Comparison of ENCODE assay signal across 2 cellular contexts in genomic region chr11:19810852-19811251, GRCh38.
TF ChIP-seq lines count a peak whose summit lies in the region.

No MANE protein-coding gene starts in this region.

TF ChIP-seq in SK-N-SH treated with all-trans-retinoic acid at 6 μM for 48 hours, 23 proteins besides CTCF, POLR2A, EP300 and RAD21 (continued from another document):
- TF ChIP-seq, protein P1, sequence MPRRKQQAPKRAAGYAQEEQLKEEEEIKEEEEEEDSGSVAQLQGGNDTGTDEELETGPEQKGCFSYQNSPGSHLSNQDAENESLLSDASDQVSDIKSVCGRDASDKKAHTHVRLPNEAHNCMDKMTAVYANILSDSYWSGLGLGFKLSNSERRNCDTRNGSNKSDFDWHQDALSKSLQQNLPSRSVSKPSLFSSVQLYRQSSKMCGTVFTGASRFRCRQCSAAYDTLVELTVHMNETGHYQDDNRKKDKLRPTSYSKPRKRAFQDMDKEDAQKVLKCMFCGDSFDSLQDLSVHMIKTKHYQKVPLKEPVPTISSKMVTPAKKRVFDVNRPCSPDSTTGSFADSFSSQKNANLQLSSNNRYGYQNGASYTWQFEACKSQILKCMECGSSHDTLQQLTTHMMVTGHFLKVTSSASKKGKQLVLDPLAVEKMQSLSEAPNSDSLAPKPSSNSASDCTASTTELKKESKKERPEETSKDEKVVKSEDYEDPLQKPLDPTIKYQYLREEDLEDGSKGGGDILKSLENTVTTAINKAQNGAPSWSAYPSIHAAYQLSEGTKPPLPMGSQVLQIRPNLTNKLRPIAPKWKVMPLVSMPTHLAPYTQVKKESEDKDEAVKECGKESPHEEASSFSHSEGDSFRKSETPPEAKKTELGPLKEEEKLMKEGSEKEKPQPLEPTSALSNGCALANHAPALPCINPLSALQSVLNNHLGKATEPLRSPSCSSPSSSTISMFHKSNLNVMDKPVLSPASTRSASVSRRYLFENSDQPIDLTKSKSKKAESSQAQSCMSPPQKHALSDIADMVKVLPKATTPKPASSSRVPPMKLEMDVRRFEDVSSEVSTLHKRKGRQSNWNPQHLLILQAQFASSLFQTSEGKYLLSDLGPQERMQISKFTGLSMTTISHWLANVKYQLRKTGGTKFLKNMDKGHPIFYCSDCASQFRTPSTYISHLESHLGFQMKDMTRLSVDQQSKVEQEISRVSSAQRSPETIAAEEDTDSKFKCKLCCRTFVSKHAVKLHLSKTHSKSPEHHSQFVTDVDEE (CRISPR knock-in tag; IDR thresholded peaks at IDR 0.05) = no peak
- TF ChIP-seq ZC3H10 (CRISPR knock-in tag; IDR thresholded peaks at IDR 0.05) (no peak), CSDC2 (CRISPR knock-in tag; IDR thresholded peaks at IDR 0.05) (no peak), PPARA (CRISPR knock-in tag; IDR thresholded peaks at IDR 0.05; ENCODE audit: borderline replicate concordance) (no peak), TOX (CRISPR knock-in tag; IDR thresholded peaks at IDR 0.05; ENCODE audit: borderline replicate concordance) (no peak), ARNTL (CRISPR knock-in tag; IDR thresholded peaks at IDR 0.05; ENCODE audit: borderline replicate concordance, low read depth) (no peak), OSR1 (CRISPR knock-in tag; IDR thresholded peaks at IDR 0.05) (no peak)

TF ChIP-seq in WTC11, 78 proteins besides CTCF, POLR2A, EP300 and RAD21 (continued from another document):
- no peak for TF ChIP-seq E2F5 (CRISPR knock-in tag; IDR thresholded peaks at IDR 0.05)
- TF ChIP-seq, protein P2, sequence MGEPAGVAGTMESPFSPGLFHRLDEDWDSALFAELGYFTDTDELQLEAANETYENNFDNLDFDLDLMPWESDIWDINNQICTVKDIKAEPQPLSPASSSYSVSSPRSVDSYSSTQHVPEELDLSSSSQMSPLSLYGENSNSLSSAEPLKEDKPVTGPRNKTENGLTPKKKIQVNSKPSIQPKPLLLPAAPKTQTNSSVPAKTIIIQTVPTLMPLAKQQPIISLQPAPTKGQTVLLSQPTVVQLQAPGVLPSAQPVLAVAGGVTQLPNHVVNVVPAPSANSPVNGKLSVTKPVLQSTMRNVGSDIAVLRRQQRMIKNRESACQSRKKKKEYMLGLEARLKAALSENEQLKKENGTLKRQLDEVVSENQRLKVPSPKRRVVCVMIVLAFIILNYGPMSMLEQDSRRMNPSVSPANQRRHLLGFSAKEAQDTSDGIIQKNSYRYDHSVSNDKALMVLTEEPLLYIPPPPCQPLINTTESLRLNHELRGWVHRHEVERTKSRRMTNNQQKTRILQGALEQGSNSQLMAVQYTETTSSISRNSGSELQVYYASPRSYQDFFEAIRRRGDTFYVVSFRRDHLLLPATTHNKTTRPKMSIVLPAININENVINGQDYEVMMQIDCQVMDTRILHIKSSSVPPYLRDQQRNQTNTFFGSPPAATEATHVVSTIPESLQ (CRISPR knock-in tag; IDR thresholded peaks at IDR 0.05) = no peak
- TF ChIP-seq ZBTB21 (CRISPR knock-in tag; IDR thresholded peaks at IDR 0.05; ENCODE audit: borderline replicate concordance) = no peak
- TF ChIP-seq PRDM15 (CRISPR knock-in tag; IDR thresholded peaks at IDR 0.05) = no peak
- no peak for TF ChIP-seq CREB1 (CRISPR knock-in tag; IDR thresholded peaks at IDR 0.05)
- no peak for TF ChIP-seq SMAD4 (CRISPR knock-in tag; IDR thresholded peaks at IDR 0.05)
- TF ChIP-seq, protein P3, sequence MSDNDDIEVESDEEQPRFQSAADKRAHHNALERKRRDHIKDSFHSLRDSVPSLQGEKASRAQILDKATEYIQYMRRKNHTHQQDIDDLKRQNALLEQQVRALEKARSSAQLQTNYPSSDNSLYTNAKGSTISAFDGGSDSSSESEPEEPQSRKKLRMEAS (CRISPR knock-in tag; IDR thresholded peaks at IDR 0.05) = no peak
